In genomic region chrX:50072110-50072509, GRCh38 we compare ENCODE assay signal across 12 cellular contexts.
"Had no signal": no experiment of that assay in that cellular context is flagged by ENCODE, and none has a peak within 500 bp of the region (broad histone marks: within the 10 kb centered on the region; RNA-seq: fewer than 3 reads in every experiment).

No MANE protein-coding gene starts in this region.

- ATAC-seq: activated T-helper 17 cell treated with anti-CD3 and anti-CD28 coated beads, Interleukin-2, amount 50 U/mL, for 72 hours; left colon; mucosa of descending colon; naive thymus-derived CD8-positive, alpha-beta T cell had no signal

- H3K27ac ChIP-seq: right atrium auricular region, skin epidermis, tibial nerve had no signal

- H3K27me3 ChIP-seq: right atrium auricular region had no signal

- H3K4me3 ChIP-seq: mucosa of descending colon, right atrium auricular region, skin epidermis, tibial nerve had no signal

- H3K36me3 ChIP-seq: right atrium auricular region, tibial nerve had no signal

- H3K9me3 ChIP-seq: mucosa of descending colon, right atrium auricular region, tibial nerve had no signal

- DNase-seq: activated CD4-positive, alpha-beta T cell treated with anti-CD3 and anti-CD28 coated beads, Interleukin-2, amount 50 U/mL, for 1 hour; activated T-cell treated with anti-CD3 and anti-CD28 coated beads for 4 hours; amniotic stem cell; dermis blood vessel endothelial cell; left colon; mucosa of descending colon; naive thymus-derived CD8-positive, alpha-beta T cell; nucleus accumbens had no signal

- H3K4me1 ChIP-seq: right atrium auricular region, tibial nerve had no signal
